Comparison of ENCODE assay signal across 28 cellular contexts in genomic region chr18:42156266-42156665, GRCh38.
"Had no signal": no experiment of that assay in that cellular context is flagged by ENCODE, and none has a peak within 500 bp of the region (broad histone marks: within the 10 kb centered on the region; RNA-seq: fewer than 3 reads in every experiment).

No MANE protein-coding gene starts in this region.

- H3K4me3 Mint-ChIP-seq: activated CD8-positive, alpha-beta memory T cell treated with anti-CD3 and anti-CD28 coated beads, Interleukin-2, amount 10 ng/mL, durations not matched to agents 7 days and 5 days; activated CD8-positive, alpha-beta T cell treated with anti-CD3 and anti-CD28 coated beads, Interleukin-2, amount 10 ng/mL, durations not matched to agents 7 days and 5 days; activated naive CD8-positive, alpha-beta T cell; activated T-cell treated with anti-CD3 and anti-CD28 coated beads, Interleukin-2, amount 50 U/mL, for 72 hours; effector memory CD8-positive, alpha-beta T cell; mesothelial cell of epicardium; naive thymus-derived CD4-positive, alpha-beta T cell; neural crest cell; stimulated activated naive B cell treated with anti-CD40 and anti-IgM and Interleukin-4, amounts not matched to agents 10 μg/mL and 1 μg/mL and 100 μg/mL, for 72 hours; WTC11 had no signal

- H3K9me3 Mint-ChIP-seq: activated T-cell treated with anti-CD3 and anti-CD28 coated beads, Interleukin-2, amount 50 U/mL, for 72 hours; mesothelial cell of epicardium; WTC11 had no signal

- H2AFZ ChIP-seq: hepatocyte had no signal

- ATAC-seq: activated CD8-positive, alpha-beta memory T cell treated with anti-CD3 and anti-CD28 coated beads, Interleukin-2, amount 10 ng/mL, durations not matched to agents 7 days and 5 days; activated CD8-positive, alpha-beta T cell treated with anti-CD3 and anti-CD28 coated beads, Interleukin-2, amount 10 ng/mL, durations not matched to agents 7 days and 5 days; activated T-cell treated with anti-CD3 and anti-CD28 coated beads, Interleukin-2, amount 50 U/mL, for 72 hours; effector memory CD8-positive, alpha-beta T cell; gastrocnemius medialis; naive thymus-derived CD4-positive, alpha-beta T cell; stimulated activated naive B cell treated with anti-CD40 and anti-IgM and Interleukin-4, amounts not matched to agents 10 μg/mL and 1 μg/mL and 100 μg/mL, for 72 hours; WTC11 had no signal

- H3K36me3 Mint-ChIP-seq: activated CD8-positive, alpha-beta memory T cell treated with anti-CD3 and anti-CD28 coated beads, Interleukin-2, amount 10 ng/mL, durations not matched to agents 7 days and 5 days; mesothelial cell of epicardium; naive thymus-derived CD4-positive, alpha-beta T cell; stimulated activated naive B cell treated with anti-CD40 and anti-IgM and Interleukin-4, amounts not matched to agents 10 μg/mL and 1 μg/mL and 100 μg/mL, for 72 hours; WTC11 had no signal

- H3K4me1 Mint-ChIP-seq: activated CD8-positive, alpha-beta memory T cell treated with anti-CD3 and anti-CD28 coated beads, Interleukin-2, amount 10 ng/mL, durations not matched to agents 7 days and 5 days; mesothelial cell of epicardium; naive thymus-derived CD4-positive, alpha-beta T cell; neural crest cell; stimulated activated naive B cell treated with anti-CD40 and anti-IgM and Interleukin-4, amounts not matched to agents 10 μg/mL and 1 μg/mL and 100 μg/mL, for 72 hours; WTC11 had no signal

- H3K36me3 ChIP-seq: gastrocnemius medialis, right atrium auricular region, stomach, thyroid gland, upper lobe of left lung, vagina had no signal

- H3K79me2 ChIP-seq: hepatocyte had no signal

- H3K27me3 Mint-ChIP-seq: activated CD8-positive, alpha-beta memory T cell treated with anti-CD3 and anti-CD28 coated beads, Interleukin-2, amount 10 ng/mL, durations not matched to agents 7 days and 5 days; activated naive CD8-positive, alpha-beta T cell; stimulated activated naive B cell treated with anti-CD40 and anti-IgM and Interleukin-4, amounts not matched to agents 10 μg/mL and 1 μg/mL and 100 μg/mL, for 72 hours had no signal

- DNase-seq: activated CD8-positive, alpha-beta memory T cell treated with anti-CD3 and anti-CD28 coated beads, Interleukin-2, amount 10 ng/mL, durations not matched to agents 7 days and 5 days; activated CD8-positive, alpha-beta T cell treated with anti-CD3 and anti-CD28 coated beads, Interleukin-2, amount 10 ng/mL, durations not matched to agents 7 days and 5 days; activated effector memory CD4-positive, alpha-beta T cell treated with Interleukin-2 at 50 U/mL for 16 hours; activated naive CD4-positive, alpha-beta T cell treated with Interleukin-2 at 50 U/mL for 16 hours; activated T-cell treated with anti-CD3 and anti-CD28 coated beads, Interleukin-2, amount 50 U/mL, for 72 hours; anterior cingulate cortex; caudate nucleus; cortex of kidney; effector memory CD8-positive, alpha-beta T cell; erythroblast; gastrocnemius medialis; glutamatergic neuron; islet precursor cell; naive thymus-derived CD4-positive, alpha-beta T cell; stimulated activated CD4-positive, alpha-beta T cell treated with anti-CD3 and anti-CD28 coated beads, Interleukin-15, amount 100 ng/mL, for 24 hours; stimulated activated CD4-positive, alpha-beta T cell treated with anti-CD3 and anti-CD28 coated beads, Interleukin-2, amount 100 ng/mL, for 24 hours; stimulated activated naive B cell treated with anti-CD40 and anti-IgM and Interleukin-4, amounts not matched to agents 10 μg/mL and 1 μg/mL and 100 μg/mL, for 72 hours; stomach; T-helper 1 cell; thyroid gland; upper lobe of left lung had no signal

- H3K4me1 ChIP-seq: gastrocnemius medialis, stomach, thyroid gland, upper lobe of left lung, vagina had no signal

- H3K4me3 ChIP-seq: gastrocnemius medialis, hepatocyte, right atrium auricular region, stomach, thyroid gland, upper lobe of left lung, vagina had no signal

- H3K27ac Mint-ChIP-seq: activated CD8-positive, alpha-beta memory T cell treated with anti-CD3 and anti-CD28 coated beads, Interleukin-2, amount 10 ng/mL, durations not matched to agents 7 days and 5 days; activated CD8-positive, alpha-beta T cell treated with anti-CD3 and anti-CD28 coated beads, Interleukin-2, amount 10 ng/mL, durations not matched to agents 7 days and 5 days; activated naive CD8-positive, alpha-beta T cell; activated T-cell treated with anti-CD3 and anti-CD28 coated beads, Interleukin-2, amount 50 U/mL, for 72 hours; effector memory CD8-positive, alpha-beta T cell; mesothelial cell of epicardium; naive thymus-derived CD4-positive, alpha-beta T cell; stimulated activated naive B cell treated with anti-CD40 and anti-IgM and Interleukin-4, amounts not matched to agents 10 μg/mL and 1 μg/mL and 100 μg/mL, for 72 hours; WTC11 had no signal

- H3K9me3 ChIP-seq: gastrocnemius medialis, right atrium auricular region, stomach, thyroid gland, upper lobe of left lung, vagina had no signal

- H3K4me2 ChIP-seq: hepatocyte had no signal

- H3K27ac ChIP-seq: gastrocnemius medialis, hepatocyte, right atrium auricular region, stomach, thyroid gland, upper lobe of left lung, vagina had no signal

- H3K27me3 ChIP-seq: gastrocnemius medialis, hepatocyte, right atrium auricular region, stomach, thyroid gland, upper lobe of left lung, vagina had no signal
